ENCODE assay signal across 8 cellular contexts in the genomic region with DNA sequence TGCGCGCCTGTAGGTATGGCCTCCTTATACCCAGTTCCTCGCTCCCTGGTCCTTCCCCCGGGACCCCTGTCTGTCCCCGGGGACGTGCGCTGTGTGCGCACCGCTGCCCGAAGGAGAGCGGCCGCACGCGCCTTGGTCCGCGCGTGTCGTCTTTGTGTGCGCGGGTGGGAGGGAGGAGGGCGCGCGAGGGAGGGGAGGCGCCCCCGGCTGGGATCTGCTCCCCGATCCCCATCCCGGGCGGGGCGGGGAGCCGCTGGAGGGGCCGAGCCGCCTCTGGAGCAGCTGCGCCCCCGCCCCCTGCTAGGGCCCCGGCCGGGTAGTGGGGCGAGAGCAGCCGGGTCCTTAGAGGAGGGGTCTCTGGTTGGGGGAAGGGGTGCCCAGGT. TPM values are rescaled to one million over a fixed set of nuclear protein-coding genes. Genes with fewer than 3 reads are reported as not detected.
DNase-seq lines count a peak whose midpoint lies in the region; ATAC-seq and TF ChIP-seq lines count a peak whose summit lies in the region.

No MANE protein-coding gene starts in this region.

- peaks cover 2% of the 10 kb centered on the region for H3K27me3 Mint-ChIP-seq in activated T-cell treated with anti-CD3 and anti-CD28 coated beads, Interleukin-2, amount 50 U/mL, for 4 hours (ENCODE audit: low read depth)

- peak overlapping the region; percentile 62 for H3K9ac ChIP-seq in smooth muscle cell (ENCODE audit: low read depth)

- H3K36me3 ChIP-seq in WERI-Rb-1, result no peaks in the 10 kb centered on the region
- no peaks in the 10 kb centered on the region for H3K36me3 ChIP-seq in hepatocyte (replicated peaks; ENCODE audit: insufficient read depth, low read depth)
- no peaks in the 10 kb centered on the region for H3K36me3 ChIP-seq in smooth muscle cell (ENCODE audit: low read depth)

- H3K79me2 ChIP-seq in hepatocyte (no peaks in the 10 kb centered on the region), smooth muscle cell (ENCODE audit: low read depth) (no peaks in the 10 kb centered on the region)

- H3F3A ChIP-seq in smooth muscle cell (ENCODE audit: low read depth), result no peaks in the 10 kb centered on the region

- H3K9me3 ChIP-seq in WERI-Rb-1 (ENCODE audit: severe bottlenecking) (no peaks in the 10 kb centered on the region), hepatocyte (ENCODE audit: low read depth) (no peaks in the 10 kb centered on the region), smooth muscle cell (replicated peaks; ENCODE audit: low read depth) (no peaks in the 10 kb centered on the region)

- H3K27me3 ChIP-seq in WERI-Rb-1 (ENCODE audit: insufficient read depth, low read depth, severe bottlenecking) (no peaks in the 10 kb centered on the region), hepatocyte (no peaks in the 10 kb centered on the region), smooth muscle cell (ENCODE audit: low read depth) (no peaks in the 10 kb centered on the region)

- no peaks in the 10 kb centered on the region for H3K9me2 ChIP-seq in hepatocyte (replicated peaks; ENCODE audit: insufficient read depth)

- peak in 1 of 2 donors; percentile 15 for ATAC-seq in activated T-cell treated with anti-CD3 and anti-CD28 coated beads, Interleukin-2, amount 50 U/mL, for 4 hours

- WGBS in hepatocyte (ENCODE audit: low lambda C conversion rate, missing lambda C conversion rate), result under 1% methylated on average over 19 of the region's 38 CpGs
- WGBS in smooth muscle cell (ENCODE audit: low lambda C conversion rate), result under 1% methylated on average over 21 of the region's 38 CpGs

- no peaks in the 10 kb centered on the region for H3K36me3 Mint-ChIP-seq in activated T-cell treated with anti-CD3 and anti-CD28 coated beads, Interleukin-2, amount 50 U/mL, for 4 hours (ENCODE audit: insufficient read depth)

- no peaks in the 10 kb centered on the region for H3K9me3 Mint-ChIP-seq in activated T-cell treated with anti-CD3 and anti-CD28 coated beads, Interleukin-2, amount 50 U/mL, for 4 hours

- H3K4me3 ChIP-seq in WERI-Rb-1 (ENCODE audit: low read depth, low read length), result peak overlapping the region; percentile 82
- peak overlapping the region; percentile 93 for H3K4me3 ChIP-seq in hepatocyte
- peak overlapping the region; percentile 87 for H3K4me3 ChIP-seq in smooth muscle cell

- DNase-seq in activated T-cell treated with anti-CD3 and anti-CD28 coated beads, Interleukin-2, amount 50 U/mL, for 4 hours, result no peak
- no peak for DNase-seq in activated T-cell treated with anti-CD3 and anti-CD28 coated beads for 4 hours
- DNase-seq in WERI-Rb-1, result no peak
- DNase-seq in hepatocyte (ENCODE audit: low spot score), result no peak
- DNase-seq in smooth muscle cell (lab: John Stamatoyannopoulos, UW; ENCODE audit: unreplicated experiment), result no peak
- no peak for DNase-seq in HUDEP-2 (lab: John Stamatoyannopoulos, UW; ENCODE audit: unreplicated experiment in 76 of 76)
- DNase-seq in GM19238 (ENCODE audit: insufficient read length, low spot score), result no peak
- DNase-seq in NCI-H446 treated with DMSO at 0.1 percent for 48 hours (lab: John Stamatoyannopoulos, UW), result no peak

- H3K4me2 ChIP-seq in hepatocyte (peak overlapping the region; percentile 100), smooth muscle cell (peak overlapping the region; percentile 99)

- H4K20me1 ChIP-seq in hepatocyte (ENCODE audit: insufficient read depth, poor library complexity, severe bottlenecking), result no peaks in the 10 kb centered on the region
- peaks cover 38% of the 10 kb centered on the region for H4K20me1 ChIP-seq in smooth muscle cell (ENCODE audit: low read depth)

- H3K27ac ChIP-seq in WERI-Rb-1 (peak overlapping the region; percentile 50), hepatocyte (peak overlapping the region; percentile 48), smooth muscle cell (ENCODE audit: low read depth) (no peak overlapping the region)

- TF ChIP-seq CTCF in WERI-Rb-1 (IDR thresholded peaks at IDR 0.05; ENCODE audit: low read depth, low read length) (no peak), hepatocyte (IDR thresholded peaks at IDR 0.05; ENCODE audit: poor library complexity) (no peak), smooth muscle cell (IDR thresholded peaks at IDR 0.05; ENCODE audit: borderline replicate concordance, insufficient read depth, poor library complexity, severe bottlenecking) (no peak)

- peaks cover 7% of the 10 kb centered on the region for H3K4me1 ChIP-seq in hepatocyte (ENCODE audit: insufficient read depth)
- peaks cover 17% of the 10 kb centered on the region for H3K4me1 ChIP-seq in smooth muscle cell (ENCODE audit: low read depth)

- peak overlapping the region; percentile 65 for H3K4me3 Mint-ChIP-seq in activated T-cell treated with anti-CD3 and anti-CD28 coated beads, Interleukin-2, amount 50 U/mL, for 4 hours

- H3K4me1 Mint-ChIP-seq in activated T-cell treated with anti-CD3 and anti-CD28 coated beads, Interleukin-2, amount 50 U/mL, for 4 hours (ENCODE audit: low read depth), result peaks cover 39% of the 10 kb centered on the region

- H2AFZ ChIP-seq in hepatocyte (peak overlapping the region; percentile 93), smooth muscle cell (ENCODE audit: low read depth) (no peak overlapping the region)

RNA-seq across cellular contexts. Expression of a gene that starts 0.4 kb away (rescaled TPM):
- 1 to 10 TPM; 2.3 to 3.0 (median 2.6) TPM for total RNA-seq in activated T-cell treated with anti-CD3 and anti-CD28 coated beads, Interleukin-2, amount 50 U/mL, for 4 hours
- total RNA-seq in hepatocyte, result 3.2 and 3.8 TPM in 2 replicates
- 6.7 and 7.1 TPM in 2 replicates for polyA plus RNA-seq in hepatocyte
- 6.3 and 8.2 TPM in 2 replicates for total RNA-seq in smooth muscle cell
- polyA plus RNA-seq in smooth muscle cell, result 12.4 and 14.6 TPM in 2 replicates
